ENCODE assay signal across 8 cellular contexts in genomic region chr1:52552505-52553371, GRCh38.
A peak's percentile ranks its signal among the peaks of the same experiment; 100 is the strongest.
DNase-seq lines count a peak whose midpoint lies in the region; ATAC-seq and TF ChIP-seq lines count a peak whose summit lies in the region.

Gene TUT4, minus strand, starts transcription at chr1:52553092. Its CDS starts 26,812 bp downstream, at chr1:52526280.

- ATAC-seq in GM18511 (IDR thresholded peaks at IDR 0.05; ENCODE audit: unreplicated experiment), result peak; percentile 52
- peak; percentile 37 for ATAC-seq in HG03108 (IDR thresholded peaks at IDR 0.05; ENCODE audit: unreplicated experiment)

- peak; percentile 80 to 84 for DNase-seq in NCI-H446 (lab: John Stamatoyannopoulos, UW)
- peak; percentile 70 to 73 for DNase-seq in activated CD4-positive, alpha-beta T cell treated with anti-CD3 and anti-CD28 coated beads for 4 hours
- peak; percentile 83 for DNase-seq in coronary artery (ENCODE audit: low spot score)
- DNase-seq in left kidney (ENCODE audit: low read depth, low spot score), result peak; percentile 99
- DNase-seq in stimulated activated CD4-positive, alpha-beta T cell treated with anti-CD3 and anti-CD28 coated beads, Interleukin-1b, Interleukin-23, amount 100 ng/mL, for 4 hours (ENCODE audit: low read depth in 2 of 2), result peak; percentile 62

- TF ChIP-seq CTCF in 22Rv1 (IDR thresholded peaks at IDR 0.05) (no peak; the same call in 1 of the 2 replicates), coronary artery (IDR thresholded peaks at IDR 0.05) (no peak)

- peak within 1 kb of the TSS; percentile 94 for H3K4me3 ChIP-seq in coronary artery

- H3K27ac ChIP-seq in 22Rv1 (peak within 1 kb of the TSS; percentile 85), coronary artery (peak within 1 kb of the TSS; percentile 88 to 93)

Comparison
In these comparisons a context has a peak if more than half of its experiments do, and no peak if none do; other contexts are left out.
1. Peak in every context shown above with its lines: DNase-seq, ATAC-seq, H3K4me3 ChIP-seq and H3K27ac ChIP-seq.